Comparison of ENCODE assay signal across 18 cellular contexts in genomic region chr5:145471026-145471425, GRCh38.
"Had no signal": no experiment of that assay in that cellular context is flagged by ENCODE, and none has a peak within 500 bp of the region (broad histone marks: within the 10 kb centered on the region; RNA-seq: fewer than 3 reads in every experiment).

No MANE protein-coding gene starts in this region.

- ATAC-seq: effector memory CD8-positive, alpha-beta T cell; foreskin keratinocyte; left cardiac atrium; left ventricle myocardium superior; natural killer cell treated with Interleukin-12 subunit alpha and Interleukin-12 subunit beta and Interleukin-15 and Interleukin-18, amount 100 ng/mL, for 72 hours; right lobe of liver; stimulated activated memory B cell treated with anti-CD40 and anti-IgM and Interleukin-4, amounts not matched to agents 10 μg/mL and 1 μg/mL and 100 μg/mL, for 72 hours; stimulated activated naive CD8-positive, alpha-beta T cell treated with anti-CD3 and anti-CD28 coated beads, Interleukin-15, amount 100 ng/mL, for 72 hours; upper lobe of right lung had no signal

- DNase-seq: effector memory CD8-positive, alpha-beta T cell; foreskin keratinocyte; immature natural killer cell; kidney; left cardiac atrium; left ventricle myocardium superior; mesenchymal stem cell; midbrain; right lobe of liver; spleen; stimulated activated CD4-positive, alpha-beta T cell treated with anti-CD3 and anti-CD28 coated beads, Interleukin-15, amount 100 ng/mL, for 24 hours; stimulated activated CD4-positive, alpha-beta T cell treated with anti-CD3 and anti-CD28 coated beads, Interleukin-1b, Interleukin-23, amount 100 ng/mL, for 48 hours; stimulated activated CD4-positive, alpha-beta T cell treated with anti-CD3 and anti-CD28 coated beads, Interleukin-4, amount 100 ng/mL, for 24 hours; stimulated activated naive CD8-positive, alpha-beta T cell treated with anti-CD3 and anti-CD28 coated beads, Interleukin-15, amount 100 ng/mL, for 72 hours; testis; upper lobe of right lung had no signal

- FAIRE-seq: kidney had no signal
